Comparison of ENCODE assay signal across 26 cellular contexts in the genomic region with DNA sequence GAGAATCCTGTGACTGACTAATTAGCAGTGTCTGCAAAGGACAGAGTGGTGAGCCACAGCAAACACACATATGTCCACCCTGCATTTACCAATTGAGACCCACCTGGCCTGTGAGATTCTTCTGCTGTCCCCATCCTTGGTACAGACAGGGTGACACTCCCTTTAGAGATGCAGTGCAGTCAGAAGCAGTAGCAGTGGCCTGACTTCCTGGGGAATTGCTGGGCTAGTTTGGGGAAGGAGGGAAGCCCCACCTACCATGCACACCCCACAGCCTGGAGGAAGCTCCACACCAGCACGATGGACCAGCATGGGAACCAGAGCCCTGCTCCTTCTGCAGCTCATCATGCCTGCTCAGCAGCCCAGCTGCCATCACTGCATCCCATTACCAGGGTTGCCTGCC.
"Had no signal": no experiment of that assay in that cellular context is flagged by ENCODE, and none has a peak within 500 bp of the region (broad histone marks: within the 10 kb centered on the region; RNA-seq: fewer than 3 reads in every experiment).

No MANE protein-coding gene starts in this region.

- H3K27me3 Mint-ChIP-seq: activated CD4-positive, alpha-beta T cell treated with anti-CD3 and anti-CD28 coated beads for 36 hours; activated CD4-positive, alpha-beta T cell treated with anti-CD3 and anti-CD28 coated beads, Interleukin-2, amount 10 ng/mL, durations not matched to agents 7 days and 5 days; activated naive CD8-positive, alpha-beta T cell treated with anti-CD3 and anti-CD28 coated beads, Interleukin-2, amount 10 ng/mL, durations not matched to agents 7 days and 5 days; activated T-cell treated with anti-CD3 and anti-CD28 coated beads, Interleukin-2, amount 50 U/mL, for 24 hours had no signal

- H3K27ac Mint-ChIP-seq: activated CD4-positive, alpha-beta T cell treated with anti-CD3 and anti-CD28 coated beads for 36 hours; activated CD4-positive, alpha-beta T cell treated with anti-CD3 and anti-CD28 coated beads, Interleukin-2, amount 10 ng/mL, durations not matched to agents 7 days and 5 days; activated CD8-positive, alpha-beta T cell treated with anti-CD3 and anti-CD28 coated beads, Interleukin-2, amount 10 ng/mL, durations not matched to agents 7 days and 5 days; activated naive CD8-positive, alpha-beta T cell treated with anti-CD3 and anti-CD28 coated beads, Interleukin-2, amount 10 ng/mL, durations not matched to agents 7 days and 5 days; activated T-cell treated with anti-CD3 and anti-CD28 coated beads, Interleukin-2, amount 50 U/mL, for 24 hours; T-helper 1 cell treated with Interleukin-12 subunit alpha and Interleukin-12 subunit beta and Interleukin-4 antibody, amounts not matched to agents 30 μg/mL and 1 μg/mL, for 36 hours; T-helper 2 cell treated with Interferon-gamma antibody and Interleukin-4, amounts not matched to agents 5 μg/mL and 100 μg/mL, for 36 hours had no signal

- H3K4me1 Mint-ChIP-seq: activated CD4-positive, alpha-beta T cell treated with anti-CD3 and anti-CD28 coated beads for 36 hours; activated CD4-positive, alpha-beta T cell treated with anti-CD3 and anti-CD28 coated beads, Interleukin-2, amount 10 ng/mL, durations not matched to agents 7 days and 5 days; activated naive CD8-positive, alpha-beta T cell treated with anti-CD3 and anti-CD28 coated beads, Interleukin-2, amount 10 ng/mL, durations not matched to agents 7 days and 5 days had no signal

- ATAC-seq: activated CD4-positive, alpha-beta T cell treated with anti-CD3 and anti-CD28 coated beads for 36 hours; activated CD8-positive, alpha-beta T cell treated with anti-CD3 and anti-CD28 coated beads, Interleukin-2, amount 10 ng/mL, durations not matched to agents 7 days and 5 days; body of pancreas; Panc1 had no signal

- H3K4me3 Mint-ChIP-seq: activated CD4-positive, alpha-beta T cell treated with anti-CD3 and anti-CD28 coated beads for 36 hours; activated CD4-positive, alpha-beta T cell treated with anti-CD3 and anti-CD28 coated beads, Interleukin-2, amount 10 ng/mL, durations not matched to agents 7 days and 5 days; activated CD8-positive, alpha-beta T cell treated with anti-CD3 and anti-CD28 coated beads, Interleukin-2, amount 10 ng/mL, durations not matched to agents 7 days and 5 days; activated naive CD8-positive, alpha-beta T cell treated with anti-CD3 and anti-CD28 coated beads, Interleukin-2, amount 10 ng/mL, durations not matched to agents 7 days and 5 days; activated T-cell treated with anti-CD3 and anti-CD28 coated beads, Interleukin-2, amount 50 U/mL, for 24 hours; T-helper 1 cell treated with Interleukin-12 subunit alpha and Interleukin-12 subunit beta and Interleukin-4 antibody, amounts not matched to agents 30 μg/mL and 1 μg/mL, for 36 hours; T-helper 2 cell treated with Interferon-gamma antibody and Interleukin-4, amounts not matched to agents 5 μg/mL and 100 μg/mL, for 36 hours had no signal

- DNase-seq: activated CD4-positive, alpha-beta T cell treated with anti-CD3 and anti-CD28 coated beads for 36 hours; activated CD4-positive, alpha-beta T cell treated with anti-CD3 and anti-CD28 coated beads, Interleukin-2, amount 10 ng/mL, durations not matched to agents 7 days and 5 days; activated CD4-positive, alpha-beta T cell treated with anti-CD3 and anti-CD28 coated beads, Interleukin-2, amount 50 U/mL, for 48 hours; activated CD8-positive, alpha-beta T cell treated with anti-CD3 and anti-CD28 coated beads, Interleukin-2, amount 10 ng/mL, durations not matched to agents 7 days and 5 days; activated naive CD4-positive, alpha-beta T cell; activated naive CD4-positive, alpha-beta T cell treated with anti-CD3 and anti-CD28 coated beads, Interleukin-2, amount 50 U/mL, for 16 hours; activated naive CD8-positive, alpha-beta T cell treated with anti-CD3 and anti-CD28 coated beads, Interleukin-2, amount 10 ng/mL, durations not matched to agents 7 days and 5 days; activated T-cell treated with anti-CD3 and anti-CD28 coated beads, Interleukin-2, amount 50 U/mL, for 24 hours; adrenal gland; body of pancreas; Kasumi-1; KG1; MG63; NCI-H1048; NCI-H1105 treated with DMSO at 0.1 percent for 48 hours; NCI-H1436; NCI-H1694; NCI-H1930; NCI-H2081 treated with DMSO at 0.1 percent for 48 hours; NCI-H345; NCI-H524 treated with DMSO at 0.1 percent for 48 hours; SHP77; SK-N-SH had no signal
